In the genomic region with DNA sequence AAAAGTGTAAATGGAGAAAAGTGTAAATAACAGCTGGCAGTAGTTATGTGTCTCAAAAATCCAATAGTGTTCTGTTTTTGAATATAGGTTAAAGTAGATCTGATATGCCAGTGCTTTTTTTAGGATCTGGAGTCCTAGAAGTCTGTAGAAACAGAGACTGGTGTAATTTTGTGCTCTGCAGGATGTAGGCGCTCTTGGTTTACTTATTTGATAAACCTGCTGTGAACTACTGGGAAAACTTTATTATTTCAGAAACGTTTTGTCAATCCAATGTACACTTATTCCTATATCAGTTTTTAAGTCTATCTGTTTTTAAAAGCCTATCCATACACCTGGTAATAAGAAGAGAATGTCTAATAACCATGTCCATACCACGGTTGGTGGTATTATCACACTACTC, we compare ENCODE assay signal across 17 cellular contexts.
DNase-seq lines count a peak whose midpoint lies in the region; ATAC-seq, FAIRE-seq and TF ChIP-seq lines count a peak whose summit lies in the region.
"Had no signal": no experiment of that assay in that cellular context is flagged by ENCODE, and none has a peak within 500 bp of the region (broad histone marks: within the 10 kb centered on the region; RNA-seq: fewer than 3 reads in every experiment).

No MANE protein-coding gene starts in this region.

- peak; percentile 42 for TF ChIP-seq CTCF in C4-2B (conservative IDR thresholded peaks at IDR 0.05)
- TF ChIP-seq CTCF in epithelial cell of esophagus (IDR thresholded peaks at IDR 0.05; ENCODE audit: insufficient read depth, low read depth, low read length, missing control alignments): peak; percentile 9

- TF ChIP-seq POLR2A in H54 (IDR thresholded peaks at IDR 0.05; ENCODE audit: low read depth, low read length): no peak

- ATAC-seq in HG02938 (IDR thresholded peaks at IDR 0.05; ENCODE audit: unreplicated experiment): no peak
- ATAC-seq: naive thymus-derived CD4-positive, alpha-beta T cell had no signal

- no peak for DNase-seq in H54 (ENCODE audit: insufficient read length, low spot score)
- DNase-seq in OCI-M1 (lab: John Stamatoyannopoulos, UW): peak; percentile 49
- DNase-seq in epithelial cell of esophagus (ENCODE audit: low read depth): no peak
- no peak for DNase-seq in Ammon's horn (ENCODE audit: low spot score)
- DNase-seq in amniotic stem cell (lab: John Stamatoyannopoulos, UW): no peak
- no peak for DNase-seq in activated CD4-positive, CD25-positive, alpha-beta regulatory T cell (lab: John Stamatoyannopoulos, UW)
- DNase-seq: activated CD8-positive, alpha-beta memory T cell treated with anti-CD3 and anti-CD28 coated beads for 24 hours; activated effector memory CD4-positive, alpha-beta T cell treated with Interleukin-2 at 50 U/mL for 16 hours; dermis blood vessel endothelial cell; naive thymus-derived CD4-positive, alpha-beta T cell; T-helper 9 cell had no signal

- no peak overlapping the region for H3K4me3 ChIP-seq in epithelial cell of esophagus (ENCODE audit: low read length)
- H3K4me3 ChIP-seq: tibial nerve had no signal

- peak; percentile 50 for FAIRE-seq in H54 (lab: Jason Lieb, UNC)
- FAIRE-seq: astrocyte, GM18507 had no signal

- H3K27ac ChIP-seq in C4-2B: no peak overlapping the region
- H3K27ac ChIP-seq: HL-60, tibial nerve had no signal
